Comparison of ENCODE assay signal across 16 cellular contexts in genomic region chr22:29211066-29211841, GRCh38. TPM values are rescaled to one million over a fixed set of nuclear protein-coding genes. Genes with fewer than 3 reads are reported as not detected.
"Had no signal": no experiment of that assay in that cellular context is flagged by ENCODE, and none has a peak within 500 bp of the region (broad histone marks: within the 10 kb centered on the region; RNA-seq: fewer than 3 reads in every experiment).

No MANE protein-coding gene starts in this region.

- H3K27me3 ChIP-seq: adrenal gland, ovary had no signal

- H3K27ac ChIP-seq: adrenal gland, gastrocnemius medialis, heart right ventricle, ovary, stomach, thoracic aorta had no signal

- ATAC-seq: gastrocnemius medialis, heart right ventricle, sciatic nerve had no signal

- H3K9me3 ChIP-seq: adrenal gland, gastrocnemius medialis, heart right ventricle, ovary, stomach, thoracic aorta had no signal

- H3K4me3 ChIP-seq: adrenal gland, gastrocnemius medialis, heart right ventricle, ovary, stomach, thoracic aorta had no signal

- H3K36me3 ChIP-seq: adrenal gland, gastrocnemius medialis, heart right ventricle, ovary, stomach, thoracic aorta had no signal

- DNase-seq: activated CD4-positive, alpha-beta T cell treated with anti-CD3 and anti-CD28 coated beads for 1 hour; activated CD4-positive, alpha-beta T cell treated with anti-CD3 and anti-CD28 coated beads, Interleukin-2, amount 50 U/mL, for 48 hours; activated effector memory CD4-positive, alpha-beta T cell treated with Interleukin-2 at 50 U/mL for 16 hours; activated naive CD4-positive, alpha-beta T cell treated with anti-CD3 and anti-CD28 coated beads, Interleukin-2, amount 50 U/mL, for 16 hours; activated T-cell treated with anti-CD3 and anti-CD28 coated beads, Interleukin-2, amount 50 U/mL, for 1 hour; adrenal gland; effector CD8-positive, alpha-beta T cell; gastrocnemius medialis; heart right ventricle; ovary; stomach; T-helper 1 cell; T1000 had no signal

- H3K4me1 ChIP-seq: gastrocnemius medialis had no signal

RNA-seq across cellular contexts. Expression of gene EMID1, which starts 5.6 kb away (rescaled TPM):
- total RNA-seq: pulmonary artery endothelial cell had no signal
